In genomic region chr1:246571953-246572352, GRCh38 we compare ENCODE assay signal across 16 cellular contexts. TPM values are rescaled to one million over a fixed set of nuclear protein-coding genes. Genes with fewer than 3 reads are reported as not detected.
DNase-seq lines count a peak whose midpoint lies in the region; ATAC-seq, FAIRE-seq and TF ChIP-seq lines count a peak whose summit lies in the region.
"Had no signal": no experiment of that assay in that cellular context is flagged by ENCODE, and none has a peak within 500 bp of the region (broad histone marks: within the 10 kb centered on the region; RNA-seq: fewer than 3 reads in every experiment).

No MANE protein-coding gene starts in this region.

- peak overlapping the region; percentile 91 for H3K27ac ChIP-seq in DOHH2 (ENCODE audit: low read depth, low read length)
- peak overlapping the region; percentile 85; the same call in 2 of the 3 replicates for H3K27ac ChIP-seq in K562 (ENCODE audit: extremely low read depth, low read depth, low read length)
- peak overlapping the region in 12 of 21 experiments; percentile 27 to 80 (median 56) for H3K27ac ChIP-seq in skin epidermis

- H2AFZ ChIP-seq in K562 (ENCODE audit: low read depth, low read length), result no peak overlapping the region
- H2AFZ ChIP-seq: GM23338 had no signal

- POLR2A ChIA-PET in K562 (lab: Yijun Ruan, JAX), result interaction anchor here (0.7 to 1.1 kb wide), 2 partner anchors 8 to 9 kb away, joined by 3 to 4 read pairs; no protein-coding TSS in a partner anchor

- H3K9me3 ChIP-seq in DOHH2 (ENCODE audit: control insufficient read depth, insufficient read depth, low read length) (no peaks in the 10 kb centered on the region), K562 (replicated peaks; ENCODE audit: control insufficient read depth, insufficient read depth, low read depth, low read length) (0 out of 2 replicates have a peak, but pooled peaks cover 2% of the 10 kb centered on the region)
- H3K9me3 ChIP-seq: tibial nerve had no signal

- H3K36me3 ChIP-seq in DOHH2 (ENCODE audit: control insufficient read depth, low read length) (peaks cover 31% of the 10 kb centered on the region), K562 (ENCODE audit: control insufficient read depth, insufficient read depth, low read length) (peaks cover 25% of the 10 kb centered on the region)
- H3K36me3 ChIP-seq: tibial nerve had no signal

- H3K27me3 ChIP-seq in DOHH2 (ENCODE audit: control insufficient read depth, low read length) (no peaks in the 10 kb centered on the region), K562 (ENCODE audit: control insufficient read depth in 2 of 2, insufficient read depth in 2 of 2, low read length in 2 of 2) (no peaks in the 10 kb centered on the region)
- H3K27me3 ChIP-seq: tibial nerve had no signal

- no peak for TF ChIP-seq POLR2A in K562 (conservative IDR thresholded peaks at IDR 0.05)

- no peak for DNase-seq in activated CD4-positive, alpha-beta T cell treated with anti-CD3 and anti-CD28 coated beads, Interleukin-2, amount 10 ng/mL, durations not matched to agents 24 days and 14 days
- DNase-seq in activated CD4-positive, alpha-beta T cell treated with anti-CD3 and anti-CD28 coated beads for 4 hours, result no peak
- DNase-seq in K562 (ENCODE audit: extremely low read depth in 1 of 4, low spot score in 3 of 4), result no peak
- DNase-seq in effector CD4-positive, alpha-beta T cell, result no peak
- no peak for DNase-seq in islet precursor cell
- no peak for DNase-seq in T-helper 2 cell
- DNase-seq: 8988T; caudate nucleus; NCI-H1694 treated with DMSO at 0.1 percent for 48 hours; NCI-H446 treated with DMSO at 0.1 percent for 48 hours; stimulated activated CD4-positive, alpha-beta T cell treated with anti-CD3 and anti-CD28 coated beads, Interleukin-1b, Interleukin-23, amount 100 ng/mL, for 48 hours had no signal

- peaks cover 19% of the 10 kb centered on the region for H3K36me3 Mint-ChIP-seq in activated CD4-positive, alpha-beta T cell treated with anti-CD3 and anti-CD28 coated beads, Interleukin-2, amount 10 ng/mL, durations not matched to agents 24 days and 14 days (ENCODE audit: low read depth)

- no peak for TF ChIP-seq EP300 in K562 (IDR thresholded peaks at IDR 0.05; ENCODE audit: low read length)

- H3K9me1 ChIP-seq in K562 (ENCODE audit: control insufficient read depth, insufficient read depth, low read length), result no peaks in the 10 kb centered on the region

- H3K4me2 ChIP-seq in DOHH2 (ENCODE audit: low read length), result peak overlapping the region; percentile 99
- no peak overlapping the region; the same call in 1 of the 2 replicates for H3K4me2 ChIP-seq in K562 (ENCODE audit: insufficient read depth, low read length)
- H3K4me2 ChIP-seq: GM23338 had no signal

- H3K9me2 ChIP-seq in DOHH2 (replicated peaks; ENCODE audit: control insufficient read depth, low read length), result no peaks in the 10 kb centered on the region

- no peak for TF ChIP-seq RAD21 in K562 (CRISPR knock-in tag; conservative IDR thresholded peaks at IDR 0.05 in 1 of 2, IDR thresholded peaks at IDR 0.05 in 1 of 2)

- H3K9me3 Mint-ChIP-seq in activated CD4-positive, alpha-beta T cell treated with anti-CD3 and anti-CD28 coated beads, Interleukin-2, amount 10 ng/mL, durations not matched to agents 24 days and 14 days, result no peaks in the 10 kb centered on the region
- H3K9me3 Mint-ChIP-seq: GM23338 had no signal

- TF ChIP-seq CTCF in DOHH2 (IDR thresholded peaks at IDR 0.05; ENCODE audit: low read depth, low read length, poor library complexity, severe bottlenecking), result no peak
- TF ChIP-seq CTCF in K562 (IDR thresholded peaks at IDR 0.05 in 2 of 3, conservative IDR thresholded peaks at IDR 0.05 in 1 of 3; ENCODE audit: insufficient read depth in 2 of 3, low read depth in 1 of 3, low read length in 3 of 3), result no peak

- H3K79me2 ChIP-seq in DOHH2 (ENCODE audit: control insufficient read depth, low read length) (peaks cover 98% of the 10 kb centered on the region), K562 (ENCODE audit: control insufficient read depth, insufficient read depth, low read length) (peaks cover 99% of the 10 kb centered on the region)

- intact Hi-C loops in activated CD4-positive, alpha-beta T cell treated with anti-CD3 and anti-CD28 coated beads, Interleukin-2, amount 10 ng/mL, durations not matched to agents 24 days and 14 days (cut with micrococcal nuclease), result no loop called here
- intact Hi-C loops in K562 (cut with micrococcal nuclease), result loop anchor here (10.0 kb wide), 1 partner anchor 267 kb away; no protein-coding TSS in a partner anchor

- peak overlapping the region; percentile 58 to 75; a peak in 2 of 4 replicates for H3K9ac ChIP-seq in K562 (ENCODE audit: insufficient read depth in 1 of 2, low read depth in 2 of 2, low read length in 2 of 2)

- H4K20me1 ChIP-seq in DOHH2 (ENCODE audit: control insufficient read depth, insufficient read depth, low read depth, low read length) (no peaks in the 10 kb centered on the region), K562 (replicated peaks; ENCODE audit: control insufficient read depth, insufficient read depth, low read length) (no peaks in the 10 kb centered on the region)

- FAIRE-seq in K562 (lab: Jason Lieb, UNC), result no peak

- in situ Hi-C loops in K562 (cut with MboI), result no loop called here

- peak overlapping the region; percentile 20 for H3K27ac Mint-ChIP-seq in activated CD4-positive, alpha-beta T cell treated with anti-CD3 and anti-CD28 coated beads, Interleukin-2, amount 10 ng/mL, durations not matched to agents 24 days and 14 days
- H3K27ac Mint-ChIP-seq: GM23338 had no signal

- peaks cover 47% of the 10 kb centered on the region for H3K4me1 Mint-ChIP-seq in activated CD4-positive, alpha-beta T cell treated with anti-CD3 and anti-CD28 coated beads, Interleukin-2, amount 10 ng/mL, durations not matched to agents 24 days and 14 days

- H3K4me3 ChIP-seq in DOHH2 (ENCODE audit: low read length), result peak overlapping the region; percentile 91
- H3K4me3 ChIP-seq in K562, result no peak overlapping the region
- H3K4me3 ChIP-seq in skin epidermis, result no peak overlapping the region
- H3K4me3 ChIP-seq: GM23338, lung, tibial nerve had no signal

- WGBS in K562 (ENCODE audit: insufficient coverage, low coverage, missing lambda C conversion rate), result 87% methylated on average over 1 of the region's 1 CpG

- H3K4me1 ChIP-seq in DOHH2 (ENCODE audit: control insufficient read depth, low read length), result peaks cover 78% of the 10 kb centered on the region
- H3K4me1 ChIP-seq in K562 (replicated peaks in 1 of 2; ENCODE audit: control insufficient read depth in 2 of 2, insufficient read depth in 2 of 2, low read length in 2 of 2), result peaks cover 18 to 49% of the 10 kb centered on the region in 2 experiments

- H3F3A ChIP-seq in DOHH2 (ENCODE audit: control insufficient read depth, insufficient read depth), result peaks cover 37% of the 10 kb centered on the region

- CTCF ChIA-PET in K562 (lab: Yijun Ruan, JAX; ENCODE audit: low intra/inter-chr PET ratio), result no interaction called here

- H3K27me3 Mint-ChIP-seq in activated CD4-positive, alpha-beta T cell treated with anti-CD3 and anti-CD28 coated beads, Interleukin-2, amount 10 ng/mL, durations not matched to agents 24 days and 14 days, result no peaks in the 10 kb centered on the region

- ATAC-seq in K562, result no peak
- ATAC-seq: GM23338 had no signal

- BruUV-seq in K562 (replicated peaks; lab: Mats Ljungman, UMichigan), result no TSS peak

- H3K4me3 Mint-ChIP-seq in activated CD4-positive, alpha-beta T cell treated with anti-CD3 and anti-CD28 coated beads, Interleukin-2, amount 10 ng/mL, durations not matched to agents 24 days and 14 days, result no peak overlapping the region
- H3K4me3 Mint-ChIP-seq: GM23338 had no signal

RNA-seq across cellular contexts. Expression of gene CNST, which starts 5.7 kb away (rescaled TPM):
- total RNA-seq in activated CD4-positive, alpha-beta T cell treated with anti-CD3 and anti-CD28 coated beads, Interleukin-2, amount 10 ng/mL, durations not matched to agents 24 days and 14 days, result 26.4 and 28.5 TPM in 2 replicates
- 251 and 301 TPM in 2 replicates for total RNA-seq in K562 (2011; cell fraction: chromatin; rRNA removed; ENCODE audit: low replicate concordance)
- total RNA-seq in K562 (2011; cell fraction: nucleolus; rRNA removed), result 61.0 and 78.0 TPM in 2 replicates
- total RNA-seq in K562 (2011; cell fraction: nucleoplasm; rRNA removed), result 82.1 and 87.6 TPM in 2 replicates
- total RNA-seq in K562 (2014; rRNA removed), result 23.9 and 25.2 TPM in 2 replicates
- total RNA-seq in K562 (2014; rRNA removed; fragmentation: Illumina TruSeq; extraction: Trizol), result 39.1 and 46.1 TPM in 2 replicates
- 29.9 and 31.1 TPM in 2 replicates for total RNA-seq in K562 (2015; rRNA removed; fragmentation: Illumina TruSeq; extraction: Trizol)
- total RNA-seq in K562 (2021), result 45.5 and 55.3 TPM in 2 replicates
- polyA plus RNA-seq in K562 (2011; rRNA removed), result 41.4 and 43.9 TPM in 2 replicates
- polyA plus RNA-seq in K562 (2011; cell fraction: cytosol; rRNA removed), result 11.5 and 23.2 TPM in 2 replicates
- polyA plus RNA-seq in K562 (2011; cell fraction: nucleus; rRNA removed), result 37.1 and 53.3 TPM in 2 replicates
- polyA plus RNA-seq in K562 (2012), result 16.1 and 19.6 TPM in 2 replicates
- 30.1 and 30.8 TPM in 2 replicates for polyA plus RNA-seq in K562 (2014; fragmentation: Illumina TruSeq; extraction: Trizol)
- 10 to 100 TPM; 17.0 to 22.9 TPM for polyA plus RNA-seq in K562 (2014; fragmentation: Nextera tagmentation; extraction: Ambion mirVana)
- polyA plus RNA-seq in K562 (2014; rRNA removed), result 20.6 and 23.3 TPM in 2 replicates
- 210 and 261 TPM in 2 replicates for polyA minus RNA-seq in K562 (2011; rRNA and poly(A)+ RNA removed)
- polyA minus RNA-seq in K562 (2011; cell fraction: cytosol; rRNA and poly(A)+ RNA removed), result 25.3 and 33.2 TPM in 2 replicates
- polyA minus RNA-seq in K562 (2011; cell fraction: nucleus; rRNA and poly(A)+ RNA removed), result 50.6 and 123 TPM in 2 replicates

RNA-seq across cellular contexts. Expression of gene TFB2M, which starts 5.9 kb away (rescaled TPM):
- 24.3 and 26.5 TPM in 2 replicates for total RNA-seq in activated CD4-positive, alpha-beta T cell treated with anti-CD3 and anti-CD28 coated beads, Interleukin-2, amount 10 ng/mL, durations not matched to agents 24 days and 14 days
- 23.8 and 25.2 TPM in 2 replicates for total RNA-seq in K562 (2011; cell fraction: chromatin; rRNA removed; ENCODE audit: low replicate concordance)
- total RNA-seq in K562 (2011; cell fraction: nucleolus; rRNA removed), result 22.5 TPM in 2 replicates
- 17.8 and 18.7 TPM in 2 replicates for total RNA-seq in K562 (2011; cell fraction: nucleoplasm; rRNA removed)
- total RNA-seq in K562 (2014; rRNA removed) (51.1 and 55.1 TPM in 2 replicates), K562 (2014; rRNA removed; fragmentation: Illumina TruSeq; extraction: Trizol) (72.3 and 80.2 TPM in 2 replicates), K562 (2015; rRNA removed; fragmentation: Illumina TruSeq; extraction: Trizol) (48.2 and 55.2 TPM in 2 replicates), K562 (2021) (63.0 and 63.6 TPM in 2 replicates)
- polyA plus RNA-seq in K562 (2011; rRNA removed) (50.7 and 70.6 TPM in 2 replicates), K562 (2014; fragmentation: Illumina TruSeq; extraction: Trizol) (63.5 and 65.0 TPM in 2 replicates), K562 (2014; fragmentation: Nextera tagmentation; extraction: Ambion mirVana) (100 to 1,000 TPM; 141 to 162 TPM), K562 (2014; rRNA removed) (77.7 and 78.1 TPM in 2 replicates)
- polyA plus RNA-seq in K562 (2011; cell fraction: cytosol; rRNA removed), result 19.8 and 24.0 TPM in 2 replicates
- 13.3 and 16.0 TPM in 2 replicates for polyA plus RNA-seq in K562 (2011; cell fraction: nucleus; rRNA removed)
- polyA plus RNA-seq in K562 (2012), result 27.6 and 52.8 TPM in 2 replicates
- polyA minus RNA-seq in K562 (2011; rRNA and poly(A)+ RNA removed), result 27.1 and 29.2 TPM in 2 replicates
- polyA minus RNA-seq in K562 (2011; cell fraction: cytosol; rRNA and poly(A)+ RNA removed), result 14.7 and 15.6 TPM in 2 replicates
- 14.9 and 19.1 TPM in 2 replicates for polyA minus RNA-seq in K562 (2011; cell fraction: nucleus; rRNA and poly(A)+ RNA removed)
